9 cellular contexts compared by ENCODE assay signal in genomic region chr6:158789115-158789917, GRCh38. TPM values are rescaled to one million over a fixed set of nuclear protein-coding genes. Genes with fewer than 3 reads are reported as not detected.
DNase-seq lines count a peak whose midpoint lies in the region; ATAC-seq and TF ChIP-seq lines count a peak whose summit lies in the region.
"Had no signal": no experiment of that assay in that cellular context is flagged by ENCODE, and none has a peak within 500 bp of the region (broad histone marks: within the 10 kb centered on the region; RNA-seq: fewer than 3 reads in every experiment).

No MANE protein-coding gene starts in this region.

- peak overlapping the region; percentile 55 for H3K27ac ChIP-seq in parathyroid adenoma

- ATAC-seq in GM19043 (IDR thresholded peaks at IDR 0.05; ENCODE audit: low read depth, unreplicated experiment) (peak; percentile 48), HG03139 (IDR thresholded peaks at IDR 0.05; ENCODE audit: unreplicated experiment) (peak; percentile 52)

- peaks cover 44% of the 10 kb centered on the region for H3K4me1 Mint-ChIP-seq in activated T-helper 1 cell treated with anti-CD3 and anti-CD28 coated beads, Interleukin-12 subunit alpha, Interleukin-12 subunit beta, Interleukin-2, Interleukin-4 antibody, amounts not matched to agents 30 ng/mL and 10 ng/mL and 1 ng/mL, durations not matched to agents 14 hours and 24 hours and 36 hours (ENCODE audit: low read depth)

- no peak overlapping the region for H2AFZ ChIP-seq in parathyroid adenoma

- H3K9me3 ChIP-seq in parathyroid adenoma (ENCODE audit: control insufficient read depth, low read length) = no peaks in the 10 kb centered on the region
- H3K9me3 ChIP-seq in MG63 = no peaks in the 10 kb centered on the region

- peak overlapping the region; percentile 95 for H3K27ac Mint-ChIP-seq in activated T-helper 1 cell treated with anti-CD3 and anti-CD28 coated beads, Interleukin-12 subunit alpha, Interleukin-12 subunit beta, Interleukin-2, Interleukin-4 antibody, amounts not matched to agents 30 ng/mL and 10 ng/mL and 1 ng/mL, durations not matched to agents 14 hours and 24 hours and 36 hours

- H3K36me3 ChIP-seq in parathyroid adenoma (ENCODE audit: control insufficient read depth, insufficient read depth, low read length) (no peaks in the 10 kb centered on the region), MG63 (peaks cover 56% of the 10 kb centered on the region)

- H3K4me1 ChIP-seq in parathyroid adenoma = peaks cover 55% of the 10 kb centered on the region

- DNase-seq in activated T-helper 1 cell treated with anti-CD3 and anti-CD28 coated beads, Interleukin-12 subunit alpha, Interleukin-12 subunit beta, Interleukin-2, Interleukin-4 antibody, amounts not matched to agents 30 ng/mL and 10 ng/mL and 1 ng/mL, durations not matched to agents 14 hours and 24 hours and 36 hours (ENCODE audit: low spot score) = peak; percentile 59
- DNase-seq in MG63 (no peak), NCI-H345 (lab: John Stamatoyannopoulos, UW) (no peak), putamen (ENCODE audit: low spot score) (no peak), NCI-H748 treated with DMSO at 0.1 percent for 48 hours (lab: John Stamatoyannopoulos, UW) (no peak)
- DNase-seq: cortex of kidney had no signal

- no peaks in the 10 kb centered on the region for H3K9me3 Mint-ChIP-seq in activated T-helper 1 cell treated with anti-CD3 and anti-CD28 coated beads, Interleukin-12 subunit alpha, Interleukin-12 subunit beta, Interleukin-2, Interleukin-4 antibody, amounts not matched to agents 30 ng/mL and 10 ng/mL and 1 ng/mL, durations not matched to agents 14 hours and 24 hours and 36 hours

- TF ChIP-seq CTCF in parathyroid adenoma (IDR thresholded peaks at IDR 0.05) = no peak

- peaks cover 48% of the 10 kb centered on the region for H3K36me3 Mint-ChIP-seq in activated T-helper 1 cell treated with anti-CD3 and anti-CD28 coated beads, Interleukin-12 subunit alpha, Interleukin-12 subunit beta, Interleukin-2, Interleukin-4 antibody, amounts not matched to agents 30 ng/mL and 10 ng/mL and 1 ng/mL, durations not matched to agents 14 hours and 24 hours and 36 hours (ENCODE audit: low read depth)

- H3K27me3 Mint-ChIP-seq in activated T-helper 1 cell treated with anti-CD3 and anti-CD28 coated beads, Interleukin-12 subunit alpha, Interleukin-12 subunit beta, Interleukin-2, Interleukin-4 antibody, amounts not matched to agents 30 ng/mL and 10 ng/mL and 1 ng/mL, durations not matched to agents 14 hours and 24 hours and 36 hours (ENCODE audit: insufficient read depth) = no peaks in the 10 kb centered on the region

- intact Hi-C loops in activated T-helper 1 cell treated with anti-CD3 and anti-CD28 coated beads, Interleukin-12 subunit alpha, Interleukin-12 subunit beta, Interleukin-2, Interleukin-4 antibody, amounts not matched to agents 30 ng/mL and 10 ng/mL and 1 ng/mL, durations not matched to agents 14 hours and 24 hours and 36 hours (cut with micrococcal nuclease) = loop anchor here (1.0 kb wide), 1 partner anchor 183 kb away; no protein-coding TSS in a partner anchor

- no peak overlapping the region for H3K9ac ChIP-seq in parathyroid adenoma

- H3K79me2 ChIP-seq in parathyroid adenoma = peaks cover 29% of the 10 kb centered on the region

- H3K4me2 ChIP-seq in parathyroid adenoma (ENCODE audit: low read length) = peak overlapping the region; percentile 28

- H3K27me3 ChIP-seq in parathyroid adenoma (ENCODE audit: control insufficient read depth, insufficient read depth, low read length) (no peaks in the 10 kb centered on the region), MG63 (no peaks in the 10 kb centered on the region)

- H3K4me3 Mint-ChIP-seq in activated T-helper 1 cell treated with anti-CD3 and anti-CD28 coated beads, Interleukin-12 subunit alpha, Interleukin-12 subunit beta, Interleukin-2, Interleukin-4 antibody, amounts not matched to agents 30 ng/mL and 10 ng/mL and 1 ng/mL, durations not matched to agents 14 hours and 24 hours and 36 hours = peak overlapping the region; percentile 74

- no peak overlapping the region for H3K4me3 ChIP-seq in parathyroid adenoma (ENCODE audit: low read depth, low read length)
- H3K4me3 ChIP-seq in MG63 = no peak overlapping the region

RNA-seq across cellular contexts. Expression of gene EZR, which starts 29.9 kb away (rescaled TPM):
- total RNA-seq in activated T-helper 1 cell treated with anti-CD3 and anti-CD28 coated beads, Interleukin-12 subunit alpha, Interleukin-12 subunit beta, Interleukin-2, Interleukin-4 antibody, amounts not matched to agents 30 ng/mL and 10 ng/mL and 1 ng/mL, durations not matched to agents 14 hours and 24 hours and 36 hours = 205 and 206 TPM in 2 replicates
- total RNA-seq in MG63 (2014; rRNA removed; shearing (Covaris generic); ENCODE audit: low replicate concordance) = 226 and 236 TPM in 2 replicates
